Comparison of ENCODE assay signal across 9 cellular contexts in the genomic region with DNA sequence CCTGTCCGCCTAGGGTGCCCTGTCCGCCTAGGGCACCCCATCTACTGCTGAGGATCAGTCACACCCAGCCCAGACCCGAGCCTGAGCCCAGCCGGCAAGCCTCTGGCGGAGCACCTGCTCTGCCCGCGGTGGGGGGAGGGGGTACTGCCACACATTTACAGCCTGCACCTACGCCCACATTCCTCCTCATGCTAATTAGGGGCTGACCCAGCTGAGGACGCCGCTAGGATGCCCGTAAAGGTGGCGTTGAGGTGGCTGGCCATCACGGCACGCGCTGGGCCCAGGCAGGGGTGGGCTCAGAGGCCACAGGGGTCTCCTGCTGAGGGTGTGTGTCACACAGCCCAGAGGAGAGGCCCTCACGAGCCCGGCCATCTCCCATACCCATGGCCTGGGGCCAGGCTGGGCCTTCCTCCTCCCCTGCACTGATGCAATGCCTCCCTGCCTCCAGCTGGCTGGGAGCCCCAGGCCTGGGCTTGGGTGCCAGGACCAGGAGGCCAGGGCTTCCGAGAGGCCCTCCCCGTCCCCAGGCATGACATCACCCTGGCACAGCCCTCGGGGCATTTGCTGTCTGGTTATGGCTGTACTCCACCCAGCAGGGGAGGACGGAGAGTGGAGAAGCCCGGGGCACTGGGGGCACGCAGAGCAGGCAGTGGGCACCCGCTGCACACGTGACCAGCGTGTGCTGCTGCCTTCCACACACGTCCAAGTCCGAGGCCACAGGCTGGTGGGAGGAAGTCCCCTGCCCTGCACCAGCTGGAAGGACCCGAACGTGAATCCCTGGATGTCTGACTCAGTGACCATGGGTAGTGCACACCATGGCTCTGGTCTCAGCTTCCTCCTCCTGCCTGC. TPM values are rescaled to one million over a fixed set of nuclear protein-coding genes. Genes with fewer than 3 reads are reported as not detected.
DNase-seq lines count a peak whose midpoint lies in the region; ATAC-seq and TF ChIP-seq lines count a peak whose summit lies in the region.
"Had no signal": no experiment of that assay in that cellular context is flagged by ENCODE, and none has a peak within 500 bp of the region (broad histone marks: within the 10 kb centered on the region; RNA-seq: fewer than 3 reads in every experiment).

No MANE protein-coding gene starts in this region.

- POLR2A ChIA-PET in HCT116 (lab: Charles Lee), result interaction anchor here (0.7 to 1.5 kb wide), 3 partner anchors 11 to 15 kb away, joined by 3 to 9 read pairs (median 8); no protein-coding TSS in a partner anchor
- POLR2A ChIA-PET in WTC11 (lab: Charles Lee), result interaction anchor here (0.8 to 3.2 kb wide), 4 partner anchors 11 to 15 kb away, joined by 3 to 16 read pairs (median 4); no protein-coding TSS in a partner anchor
- POLR2A ChIA-PET in activated CD4-positive, alpha-beta T cell treated with anti-CD3 and anti-CD28 coated beads, Interleukin-2, amount 10 ng/mL, durations not matched to agents 7 days and 5 days (lab: Charles Lee), result no interaction called here

- H3K36me3 ChIP-seq in HCT116 (ENCODE audit: control insufficient read depth in 1 of 2, insufficient read depth in 2 of 2, low read length in 2 of 2), result no peaks in the 10 kb centered on the region; a peak in 1 of 4 replicates
- peaks cover 9% of the 10 kb centered on the region for H3K36me3 ChIP-seq in rectal smooth muscle tissue (ENCODE audit: control insufficient read depth, insufficient read depth, low read length)

- intact Hi-C loops in HCT116 (cut with micrococcal nuclease), result no loop called here
- intact Hi-C loops in cardiac septum (cut with DNase I), result loop anchor here (1.0 kb wide), 1 partner anchor 11 kb away; no protein-coding TSS in a partner anchor

- no peaks in the 10 kb centered on the region for H3K9me3 Mint-ChIP-seq in WTC11
- no peaks in the 10 kb centered on the region for H3K9me3 Mint-ChIP-seq in activated CD4-positive, alpha-beta T cell treated with anti-CD3 and anti-CD28 coated beads, Interleukin-2, amount 10 ng/mL, durations not matched to agents 7 days and 5 days

- H3K4me1 ChIP-seq in HCT116 (ENCODE audit: control insufficient read depth in 1 of 2, insufficient read depth in 2 of 2, low read length in 2 of 2), result peaks cover 33 to 37% of the 10 kb centered on the region in 2 experiments
- H3K4me1 ChIP-seq in rectal smooth muscle tissue (ENCODE audit: control insufficient read depth, insufficient read depth, low read length), result peaks cover 26% of the 10 kb centered on the region

- H3K4me3 ChIP-seq in HCT116 (replicated peaks in 1 of 2; ENCODE audit: low read depth in 1 of 2, low read length in 2 of 2), result no peak overlapping the region
- H3K4me3 ChIP-seq in rectal smooth muscle tissue (ENCODE audit: low read length), result peak overlapping the region; percentile 4

- H3K36me3 Mint-ChIP-seq in WTC11, result no peaks in the 10 kb centered on the region
- H3K36me3 Mint-ChIP-seq in activated CD4-positive, alpha-beta T cell treated with anti-CD3 and anti-CD28 coated beads, Interleukin-2, amount 10 ng/mL, durations not matched to agents 7 days and 5 days (ENCODE audit: low read depth), result no peaks in the 10 kb centered on the region

- RAD21 ChIA-PET in HCT116 (lab: Charles Lee; ENCODE audit: low non-redundant PET in 1 of 2, low total read pairs in 2 of 2, uncharacterized antibody in 2 of 2, unreplicated experiment in 2 of 2), result no interaction called here

- H3K9ac ChIP-seq in HCT116 (ENCODE audit: low read length), result no peak overlapping the region
- no peak overlapping the region for H3K9ac ChIP-seq in rectal smooth muscle tissue (ENCODE audit: low read length)
- H3K9ac ChIP-seq: KMS-11 had no signal

- H3K79me2 ChIP-seq in HCT116 (ENCODE audit: insufficient read depth, low read length), result no peaks in the 10 kb centered on the region

- H3K27ac ChIP-seq in HCT116 (ENCODE audit: low read depth, low read length) (peak overlapping the region; percentile 75), rectal smooth muscle tissue (ENCODE audit: low read depth, low read length) (peak overlapping the region; percentile 97)
- H3K27ac ChIP-seq: KMS-11 had no signal

- no peak for TF ChIP-seq POLR2A in HCT116 (IDR thresholded peaks at IDR 0.05; ENCODE audit: borderline replicate concordance, extremely low read depth, insufficient read depth, insufficient read length)

- H3K27me3 Mint-ChIP-seq in WTC11 (ENCODE audit: low read depth), result peaks cover 57% of the 10 kb centered on the region
- H3K27me3 Mint-ChIP-seq in activated CD4-positive, alpha-beta T cell treated with anti-CD3 and anti-CD28 coated beads, Interleukin-2, amount 10 ng/mL, durations not matched to agents 7 days and 5 days, result no peaks in the 10 kb centered on the region

- peaks cover 20% of the 10 kb centered on the region for H3K4me1 Mint-ChIP-seq in WTC11
- H3K4me1 Mint-ChIP-seq in activated CD4-positive, alpha-beta T cell treated with anti-CD3 and anti-CD28 coated beads, Interleukin-2, amount 10 ng/mL, durations not matched to agents 7 days and 5 days, result no peaks in the 10 kb centered on the region

- H3K4me2 ChIP-seq in HCT116 (ENCODE audit: low read length), result peak overlapping the region; percentile 41; the same call in 1 of the 2 replicates
- H3K4me2 ChIP-seq: KMS-11 had no signal

- no peak overlapping the region for H3K27ac Mint-ChIP-seq in WTC11
- H3K27ac Mint-ChIP-seq in activated CD4-positive, alpha-beta T cell treated with anti-CD3 and anti-CD28 coated beads, Interleukin-2, amount 10 ng/mL, durations not matched to agents 7 days and 5 days, result no peak overlapping the region

- peak; percentile 14; the same call in 1 of the 2 replicates for ATAC-seq in HCT116
- ATAC-seq in WTC11, result peak; percentile 41
- ATAC-seq in GM19035 (IDR thresholded peaks at IDR 0.05; ENCODE audit: unreplicated experiment), result no peak
- no peak for ATAC-seq in HG03521 (IDR thresholded peaks at IDR 0.05; ENCODE audit: unreplicated experiment)

- H3K9me3 ChIP-seq in HCT116 (ENCODE audit: control insufficient read depth in 1 of 2, insufficient read depth in 1 of 2, low read depth in 1 of 2, low read length in 2 of 2), result no peaks in the 10 kb centered on the region

- no peaks in the 10 kb centered on the region for H3K27me3 ChIP-seq in HCT116 (ENCODE audit: insufficient read depth, low read length)
- no peaks in the 10 kb centered on the region for H3K27me3 ChIP-seq in rectal smooth muscle tissue (ENCODE audit: control insufficient read depth, insufficient read depth, low read length)

- H2AFZ ChIP-seq in HCT116 (ENCODE audit: low read depth, low read length, poor library complexity, severe bottlenecking), result no peak overlapping the region

- DNase-seq in HCT116 (ENCODE audit: low read depth, low spot score), result no peak
- peak; percentile 75 for DNase-seq in WTC11 (ENCODE audit: low spot score)
- peak; percentile 92 for DNase-seq in cardiac septum (ENCODE audit: low spot score)
- DNase-seq in NCI-H2227 treated with DMSO at 0.1 percent for 48 hours (lab: John Stamatoyannopoulos, UW), result no peak
- no peak for DNase-seq in activated CD4-positive, alpha-beta T cell treated with anti-CD3 and anti-CD28 coated beads, Interleukin-2, amount 10 ng/mL, durations not matched to agents 7 days and 5 days

- CTCF ChIA-PET in HCT116 (lab: Charles Lee), result interaction anchor here (1.0 to 2.0 kb wide), 3 partner anchors 12 to 15 kb away, joined by 5 to 19 read pairs (median 9); no protein-coding TSS in a partner anchor
- CTCF ChIA-PET in WTC11 (lab: Charles Lee), result interaction anchor here (1.0 to 9.0 kb wide), 6 partner anchors 11 to 70 kb away, joined by 3 to 167 read pairs (median 12); partner anchors contain the start of gene KRTAP5-5
- CTCF ChIA-PET in activated CD4-positive, alpha-beta T cell treated with anti-CD3 and anti-CD28 coated beads, Interleukin-2, amount 10 ng/mL, durations not matched to agents 7 days and 5 days (lab: Charles Lee), result interaction anchor here (1.2 to 2.0 kb wide), 4 partner anchors 8 to 16 kb away, joined by 4 to 5 read pairs (median 4); no protein-coding TSS in a partner anchor

- no peaks in the 10 kb centered on the region for H4K20me1 ChIP-seq in HCT116 (ENCODE audit: insufficient read depth)

- no peak overlapping the region for H3K4me3 Mint-ChIP-seq in WTC11
- H3K4me3 Mint-ChIP-seq in activated CD4-positive, alpha-beta T cell treated with anti-CD3 and anti-CD28 coated beads, Interleukin-2, amount 10 ng/mL, durations not matched to agents 7 days and 5 days, result no peak overlapping the region

- TF ChIP-seq RAD21 in HCT116 (IDR thresholded peaks at IDR 0.05; ENCODE audit: low read depth), result no peak

- no peaks in the 10 kb centered on the region for H3K9me2 ChIP-seq in HCT116 (ENCODE audit: insufficient read depth)

- no TSS peak for BruUV-seq in HCT116 (replicated peaks; lab: Mats Ljungman, UMichigan)

- TF ChIP-seq CTCF in HCT116 (IDR thresholded peaks at IDR 0.05 in 2 of 3, conservative IDR thresholded peaks at IDR 0.05 in 1 of 3; ENCODE audit: borderline replicate concordance in 1 of 3, insufficient read depth in 1 of 3, low read depth in 2 of 3, low read length in 2 of 3) (no peak), WTC11 (IDR thresholded peaks at IDR 0.05) (no peak)

TF ChIP-seq in HCT116, 20 proteins besides CTCF, POLR2A, EP300 and RAD21 (continues in another document):
- TF ChIP-seq ELF1 (IDR thresholded peaks at IDR 0.05; ENCODE audit: borderline replicate concordance, low read depth), result no peak

RNA-seq across cellular contexts. Expression of gene DUSP8, which starts 12.7 kb away (rescaled TPM):
- 10.2 TPM for total RNA-seq in HCT116 (2021; ENCODE audit: unreplicated experiment)
- 14.7 and 19.3 TPM in 2 replicates for polyA plus RNA-seq in HCT116 (2012)
- total RNA-seq in WTC11 (2021), result 1.7 to 2.5 TPM (median 2.4 TPM) in 3 replicates
- 36.9 TPM for total RNA-seq in cardiac septum
- total RNA-seq in activated CD4-positive, alpha-beta T cell treated with anti-CD3 and anti-CD28 coated beads, Interleukin-2, amount 10 ng/mL, durations not matched to agents 7 days and 5 days, result under 1 TPM; 0.22 to 0.23 TPM

RNA-seq across cellular contexts. Expression of gene KRTAP5-1, which starts 25.8 kb away (rescaled TPM):
- total RNA-seq in HCT116 (2021; ENCODE audit: unreplicated experiment), result not detected
- polyA plus RNA-seq in HCT116 (2012), result 0.06 and 0.23 TPM in 2 replicates
- not detected in 3 replicates for total RNA-seq in WTC11 (2021)
- total RNA-seq in cardiac septum, result not detected
- not detected for total RNA-seq in activated CD4-positive, alpha-beta T cell treated with anti-CD3 and anti-CD28 coated beads, Interleukin-2, amount 10 ng/mL, durations not matched to agents 7 days and 5 days

RNA-seq across cellular contexts. Expression of gene KRTAP5-2, which starts 38.8 kb away (rescaled TPM):
- not detected for total RNA-seq in HCT116 (2021; ENCODE audit: unreplicated experiment)
- polyA plus RNA-seq in HCT116 (2012), result 0.05 and 0.06 TPM in 2 replicates
- not detected in 3 replicates for total RNA-seq in WTC11 (2021)
- total RNA-seq in cardiac septum, result not detected
- total RNA-seq in activated CD4-positive, alpha-beta T cell treated with anti-CD3 and anti-CD28 coated beads, Interleukin-2, amount 10 ng/mL, durations not matched to agents 7 days and 5 days, result not detected

RNA-seq across cellular contexts. Expression of gene KRTAP5-3, which starts 48.9 kb away (rescaled TPM):
- total RNA-seq in HCT116 (2021; ENCODE audit: unreplicated experiment), result not detected
- not detected in 2 replicates for polyA plus RNA-seq in HCT116 (2012)
- total RNA-seq in WTC11 (2021), result not detected in 3 replicates
- not detected for total RNA-seq in cardiac septum
- total RNA-seq in activated CD4-positive, alpha-beta T cell treated with anti-CD3 and anti-CD28 coated beads, Interleukin-2, amount 10 ng/mL, durations not matched to agents 7 days and 5 days, result not detected

Comparison
In these comparisons a context has a peak if more than half of its experiments do, and no peak if none do; other contexts are left out.
1. ATAC-seq: peak in HCT116 (single experiment) and WTC11 (single experiment); none in GM19035 (single experiment) and HG03521 (single experiment).
2. DNase-seq: peak in WTC11 (single experiment) and cardiac septum (single experiment); none in HCT116 (single experiment), NCI-H2227 treated with DMSO at 0.1 percent for 48 hours (single experiment) and activated CD4-positive, alpha-beta T cell treated with anti-CD3 and anti-CD28 coated beads, Interleukin-2, amount 10 ng/mL, durations not matched to agents 7 days and 5 days (single experiment).
3. Of the 4 proteins assayed by ChIP-seq in both WTC11 and HCT116: peak only in WTC11: SP1; only in HCT116: none; in both: none; in neither: 3.